Comparison of ENCODE assay signal across 9 cellular contexts in genomic region chr14:32473476-32473875, GRCh38.
DNase-seq lines count a peak whose midpoint lies in the region; ATAC-seq, FAIRE-seq and TF ChIP-seq lines count a peak whose summit lies in the region.
"Had no signal": no experiment of that assay in that cellular context is flagged by ENCODE, and none has a peak within 500 bp of the region (broad histone marks: within the 10 kb centered on the region; RNA-seq: fewer than 3 reads in every experiment).

No MANE protein-coding gene starts in this region.

- no peak overlapping the region for H2AFZ ChIP-seq in PC-9

- DNase-seq in A549 (ENCODE audit: low read depth in 1 of 2, low spot score in 1 of 2) (peak in 1 of 2 experiments; percentile 64), PC-9 (peak; percentile 68 to 93), fibroblast of peridontal ligament (ENCODE audit: extremely low read depth) (peak; percentile 54), midbrain (lab: John Stamatoyannopoulos, UW) (no peak), GM19239 (ENCODE audit: insufficient read length, low spot score) (no peak)
- DNase-seq in activated naive CD4-positive, alpha-beta T cell treated with anti-CD3 and anti-CD28 coated beads, Interleukin-2, amount 50 U/mL, for 72 hours (ENCODE audit: low spot score in 2 of 2) = no peak

- intact Hi-C loops in PC-9 (cut with micrococcal nuclease; ENCODE audit: unreplicated experiment) = loop anchor here (1.0 to 5.0 kb wide), 6 partner anchors 36 to 1849 kb away; partner anchors contain the start of gene ARHGAP5

- FAIRE-seq in A549 (lab: Jason Lieb, UNC) = no peak
- no peak for FAIRE-seq in GM19239 (lab: Jason Lieb, UNC)

- H3K4me2 ChIP-seq in A549 = peak overlapping the region; percentile 72
- peak overlapping the region; percentile 74 for H3K4me2 ChIP-seq in PC-9
- H3K4me2 ChIP-seq: BLaER1 treated with 17β-estradiol and CSF1 and Interleukin-3, amounts not matched to agents 10 nM and 100 nM had no signal

- H3K4me1 ChIP-seq in A549 (peaks cover 47% of the 10 kb centered on the region), PC-9 (replicated peaks; ENCODE audit: insufficient read depth) (peaks cover 44% of the 10 kb centered on the region), muscle layer of duodenum (ENCODE audit: control insufficient read depth in 1 of 2, insufficient read depth in 2 of 2, low read length in 2 of 2) (peaks cover 11% of the 10 kb centered on the region in 2 donors)

- H3K9me3 Mint-ChIP-seq in activated naive CD4-positive, alpha-beta T cell treated with anti-CD3 and anti-CD28 coated beads, Interleukin-2, amount 50 U/mL, for 72 hours = no peaks in the 10 kb centered on the region

- H4K20me1 ChIP-seq in PC-9 (ENCODE audit: insufficient read depth) = no peaks in the 10 kb centered on the region
- H4K20me1 ChIP-seq: BLaER1 treated with 17β-estradiol and CSF1 and Interleukin-3, amounts not matched to agents 10 nM and 100 nM had no signal

- 17% methylated on average over 3 of the region's 3 CpGs for whole genome bisulfite sequencing in A549 (ENCODE audit: missing lambda C conversion rate)

- no peak for TF ChIP-seq POLR2A in A549 (IDR thresholded peaks at IDR 0.05; ENCODE audit: low read length)

- POLR2A ChIA-PET in A549 (lab: Yijun Ruan, JAX) (interaction anchor here (0.9 to 1.3 kb wide), 3 partner anchors 35 to 37 kb away, joined by 3 to 12 read pairs (median 3); no protein-coding TSS in a partner anchor), PC-9 (lab: Charles Lee; ENCODE audit: unreplicated experiment) (interaction anchor here (0.6 kb wide), 1 partner anchor 1113 kb away, joined by 7 read pairs; no protein-coding TSS in a partner anchor)

- peak; percentile 52 to 58; a peak in 4 of 6 replicates for ATAC-seq in A549
- ATAC-seq in HG02642 (IDR thresholded peaks at IDR 0.05; ENCODE audit: poor library complexity, unreplicated experiment) = no peak
- ATAC-seq in activated naive CD4-positive, alpha-beta T cell treated with anti-CD3 and anti-CD28 coated beads, Interleukin-2, amount 50 U/mL, for 72 hours = no peak

- no peak overlapping the region for H3K27ac Mint-ChIP-seq in activated naive CD4-positive, alpha-beta T cell treated with anti-CD3 and anti-CD28 coated beads, Interleukin-2, amount 50 U/mL, for 72 hours

- no peaks in the 10 kb centered on the region for H3K36me3 ChIP-seq in PC-9 (ENCODE audit: low read depth)
- H3K36me3 ChIP-seq in muscle layer of duodenum (ENCODE audit: control insufficient read depth in 1 of 2, insufficient read depth in 2 of 2, low read length in 2 of 2) = no peaks in the 10 kb centered on the region
- H3K36me3 ChIP-seq: BLaER1 treated with 17β-estradiol and CSF1 and Interleukin-3, amounts not matched to agents 10 nM and 100 nM had no signal

- TF ChIP-seq CTCF in A549 (IDR thresholded peaks at IDR 0.05) = no peak
- no peak for TF ChIP-seq CTCF in PC-9 (conservative IDR thresholded peaks at IDR 0.05)

- H3K9me3 ChIP-seq in A549 (no peaks in the 10 kb centered on the region), PC-9 (ENCODE audit: insufficient read depth, low read depth) (no peaks in the 10 kb centered on the region), muscle layer of duodenum (ENCODE audit: control insufficient read depth in 1 of 2, low read length in 2 of 2) (no peaks in the 10 kb centered on the region)
- H3K9me3 ChIP-seq: BLaER1 treated with 17β-estradiol and CSF1 and Interleukin-3, amounts not matched to agents 10 nM and 100 nM had no signal

- BruUV-seq in PC-9 (replicated peaks; lab: Mats Ljungman, UMichigan) = no TSS peak

- no peaks in the 10 kb centered on the region for H3K9me2 ChIP-seq in PC-9 (ENCODE audit: insufficient read depth)

- CTCF ChIA-PET in A549 (lab: Yijun Ruan, JAX) = interaction anchor here (2.2 to 2.9 kb wide), 2 partner anchors 219 to 223 kb away, joined by 7 read pairs; no protein-coding TSS in a partner anchor
- CTCF ChIA-PET in PC-9 (lab: Charles Lee) = interaction anchor here (0.6 kb wide), 1 partner anchor 52 kb away, joined by 3 read pairs; no protein-coding TSS in a partner anchor

- no peaks in the 10 kb centered on the region for H3K36me3 Mint-ChIP-seq in activated naive CD4-positive, alpha-beta T cell treated with anti-CD3 and anti-CD28 coated beads, Interleukin-2, amount 50 U/mL, for 72 hours

- H3K79me2 ChIP-seq in PC-9 (ENCODE audit: low read depth) = no peaks in the 10 kb centered on the region

- H3F3A ChIP-seq in PC-9 (ENCODE audit: insufficient read depth, low read depth) = peaks cover 27% of the 10 kb centered on the region

- H3K27ac ChIP-seq in A549 (peak overlapping the region; percentile 72 to 79), PC-9 (peak overlapping the region; percentile 97), muscle layer of duodenum (ENCODE audit: low read length) (peak overlapping the region; percentile 88)
- H3K27ac ChIP-seq: BLaER1 treated with 17β-estradiol and CSF1 and Interleukin-3, amounts not matched to agents 10 nM and 100 nM had no signal

- no peak overlapping the region for H3K4me3 ChIP-seq in A549
- H3K4me3 ChIP-seq in PC-9 = peak overlapping the region; percentile 35; the same call in 1 of the 2 replicates
- H3K4me3 ChIP-seq in muscle layer of duodenum (ENCODE audit: low read depth in 1 of 2, low read length in 2 of 2) = no peak overlapping the region
- H3K4me3 ChIP-seq: BLaER1 treated with 17β-estradiol and CSF1 and Interleukin-3, amounts not matched to agents 10 nM and 100 nM had no signal

- no peaks in the 10 kb centered on the region for H3K27me3 ChIP-seq in PC-9 (ENCODE audit: insufficient read depth, low read depth)
- H3K27me3 ChIP-seq in muscle layer of duodenum (ENCODE audit: low read depth, low read length) = no peaks in the 10 kb centered on the region
- H3K27me3 ChIP-seq: BLaER1 treated with 17β-estradiol and CSF1 and Interleukin-3, amounts not matched to agents 10 nM and 100 nM had no signal

- TF ChIP-seq RAD21 in A549 (conservative IDR thresholded peaks at IDR 0.05 in 1 of 2, IDR thresholded peaks at IDR 0.05 in 1 of 2) = 0 out of 5 replicates have a peak, but pooled peaks of 1 of the 2 experiments have one; percentile 15

- no peak for TF ChIP-seq EP300 in A549 (IDR thresholded peaks at IDR 0.05)

TF ChIP-seq in A549, 52 proteins besides CTCF, POLR2A, EP300 and RAD21:
- TF ChIP-seq KDM5A (IDR thresholded peaks at IDR 0.05) (no peak), RCOR1 (IDR thresholded peaks at IDR 0.05; ENCODE audit: low read depth, low read length) (no peak), CEBPB (IDR thresholded peaks at IDR 0.05) (peak in 1 of 2 experiments; percentile 56; a peak in 1 of 4 replicates), GATA3 (IDR thresholded peaks at IDR 0.05; ENCODE audit: borderline replicate concordance) (0 out of 2 replicates have a peak, but pooled peaks have one; percentile 9)

Comparison
In these comparisons a context has a peak if more than half of its experiments do, and no peak if none do; other contexts are left out.
1. ATAC-seq: peak in A549 (2 of 2); none in HG02642 (single experiment) and activated naive CD4-positive, alpha-beta T cell treated with anti-CD3 and anti-CD28 coated beads, Interleukin-2, amount 50 U/mL, for 72 hours (0 of 2).
2. DNase-seq: peak in PC-9 (2 of 2) and fibroblast of peridontal ligament (single experiment); none in midbrain (single experiment), activated naive CD4-positive, alpha-beta T cell treated with anti-CD3 and anti-CD28 coated beads, Interleukin-2, amount 50 U/mL, for 72 hours (0 of 2) and GM19239 (single experiment).
3. Peak in every context shown above with its lines, with median percentiles within 50 percentile points of each other: H3K27ac ChIP-seq.